11 cellular contexts compared by ENCODE assay signal in the genomic region with DNA sequence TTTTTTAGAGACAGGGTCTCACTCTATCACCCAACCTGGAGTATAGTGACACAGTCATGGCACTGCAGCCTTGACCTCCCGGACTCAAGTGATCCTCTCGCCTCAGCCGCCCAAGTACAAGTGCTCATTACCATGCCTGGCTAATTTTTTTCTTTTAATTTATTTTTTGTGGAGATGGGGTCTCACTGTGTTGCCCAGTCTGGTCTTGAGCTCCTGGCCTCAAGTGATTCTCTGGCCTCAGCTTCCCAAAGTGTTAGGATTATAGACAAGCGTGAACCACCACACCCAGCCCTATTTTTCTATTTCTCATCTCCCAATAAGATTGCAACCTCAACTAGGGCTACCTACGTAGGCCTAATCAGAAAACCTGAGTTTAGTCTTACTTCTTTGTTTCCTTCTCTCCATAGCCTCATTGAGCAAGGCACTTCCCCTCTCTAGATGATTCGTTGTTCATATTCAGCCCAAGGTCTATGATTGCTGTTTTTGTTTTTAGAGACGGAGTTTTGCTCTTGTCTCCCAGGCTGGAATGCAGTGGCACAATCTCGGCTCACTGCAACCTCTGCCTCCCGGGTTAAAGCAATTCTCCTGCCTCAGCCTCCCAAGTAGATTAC. TPM values are rescaled to one million over a fixed set of nuclear protein-coding genes. Genes with fewer than 3 reads are reported as not detected.
A peak's percentile ranks its signal among the peaks of the same experiment; 100 is the strongest.
DNase-seq lines count a peak whose midpoint lies in the region; ATAC-seq, FAIRE-seq and TF ChIP-seq lines count a peak whose summit lies in the region.
"Had no signal": no experiment of that assay in that cellular context is flagged by ENCODE, and none has a peak within 500 bp of the region (broad histone marks: within the 10 kb centered on the region; RNA-seq: fewer than 3 reads in every experiment).

No MANE protein-coding gene starts in this region.

- H3K9me3 ChIP-seq in OCI-LY1 (ENCODE audit: low read length), result no peaks in the 10 kb centered on the region
- H3K9me3 ChIP-seq: esophagus squamous epithelium had no signal

- ATAC-seq in stimulated activated effector memory CD8-positive, alpha-beta T cell treated with anti-CD3 and anti-CD28 coated beads, Interleukin-12 subunit alpha, Interleukin-12 subunit beta, amount 100 ng/mL, for 72 hours, result no peak

- H3F3A ChIP-seq in OCI-LY1 (ENCODE audit: insufficient read depth, low read length), result 0 out of 2 replicates have a peak, but pooled peaks cover 3% of the 10 kb centered on the region

- H3K27me3 ChIP-seq in OCI-LY1 (ENCODE audit: insufficient read depth, low read length) (no peaks in the 10 kb centered on the region), bronchial epithelial cell (ENCODE audit: control insufficient read depth, insufficient read depth, low read length) (no peaks in the 10 kb centered on the region)
- H3K27me3 ChIP-seq: esophagus squamous epithelium had no signal

- H3K36me3 ChIP-seq in OCI-LY1 (ENCODE audit: insufficient read depth, low read length), result peaks cover 11% of the 10 kb centered on the region; the same call in 1 of the 2 replicates
- H3K36me3 ChIP-seq in bronchial epithelial cell (ENCODE audit: control insufficient read depth, insufficient read depth, low read length), result peaks cover 3% of the 10 kb centered on the region

- H3K4me1 ChIP-seq in OCI-LY1 (ENCODE audit: insufficient read depth, low read length, severe bottlenecking), result peaks cover 35% of the 10 kb centered on the region

- FAIRE-seq in bronchial epithelial cell (lab: Jason Lieb, UNC), result no peak
- FAIRE-seq: keratinocyte had no signal

- H3K36me3 Mint-ChIP-seq in activated T-cell treated with anti-CD3 and anti-CD28 coated beads, Interleukin-2, amount 50 U/mL, for 24 hours (ENCODE audit: low read depth), result peaks cover 45% of the 10 kb centered on the region
- H3K36me3 Mint-ChIP-seq in stimulated activated effector memory CD8-positive, alpha-beta T cell treated with anti-CD3 and anti-CD28 coated beads, Interleukin-12 subunit alpha, Interleukin-12 subunit beta, amount 100 ng/mL, for 72 hours, result peaks cover 22% of the 10 kb centered on the region

- DNase-seq in activated T-cell treated with anti-CD3 and anti-CD28 coated beads, Interleukin-2, amount 50 U/mL, for 24 hours, result no peak
- no peak for DNase-seq in activated T-cell treated with anti-CD3 and anti-CD28 coated beads, Interleukin-2, amount 50 U/mL, for 48 hours
- DNase-seq in bronchial epithelial cell (ENCODE audit: low read depth), result peak; percentile 14
- DNase-seq in stimulated activated effector memory CD8-positive, alpha-beta T cell treated with anti-CD3 and anti-CD28 coated beads, Interleukin-12 subunit alpha, Interleukin-12 subunit beta, amount 100 ng/mL, for 72 hours (ENCODE audit: low spot score in 2 of 2), result no peak
- DNase-seq in islet precursor cell, result no peak
- DNase-seq in DMS53 (lab: John Stamatoyannopoulos, UW), result no peak
- no peak for DNase-seq in AG08396 (ENCODE audit: low spot score)
- DNase-seq: esophagus squamous epithelium, NCI-H226 had no signal

- peak overlapping the region; percentile 99 for H3K27ac Mint-ChIP-seq in activated T-cell treated with anti-CD3 and anti-CD28 coated beads, Interleukin-2, amount 50 U/mL, for 24 hours
- peak overlapping the region; percentile 97 for H3K27ac Mint-ChIP-seq in stimulated activated effector memory CD8-positive, alpha-beta T cell treated with anti-CD3 and anti-CD28 coated beads, Interleukin-12 subunit alpha, Interleukin-12 subunit beta, amount 100 ng/mL, for 72 hours

- no peaks in the 10 kb centered on the region for H3K9me3 Mint-ChIP-seq in activated T-cell treated with anti-CD3 and anti-CD28 coated beads, Interleukin-2, amount 50 U/mL, for 24 hours
- no peaks in the 10 kb centered on the region for H3K9me3 Mint-ChIP-seq in stimulated activated effector memory CD8-positive, alpha-beta T cell treated with anti-CD3 and anti-CD28 coated beads, Interleukin-12 subunit alpha, Interleukin-12 subunit beta, amount 100 ng/mL, for 72 hours

- H3K4me1 Mint-ChIP-seq in activated T-cell treated with anti-CD3 and anti-CD28 coated beads, Interleukin-2, amount 50 U/mL, for 24 hours (ENCODE audit: low read depth), result peaks cover 32% of the 10 kb centered on the region
- H3K4me1 Mint-ChIP-seq in stimulated activated effector memory CD8-positive, alpha-beta T cell treated with anti-CD3 and anti-CD28 coated beads, Interleukin-12 subunit alpha, Interleukin-12 subunit beta, amount 100 ng/mL, for 72 hours, result peaks cover 30% of the 10 kb centered on the region

- H3K4me2 ChIP-seq in OCI-LY1 (ENCODE audit: low read length), result peak overlapping the region; percentile 88; the same call in 1 of the 2 replicates

- H3K27me3 Mint-ChIP-seq in activated T-cell treated with anti-CD3 and anti-CD28 coated beads, Interleukin-2, amount 50 U/mL, for 24 hours, result no peaks in the 10 kb centered on the region

- TF ChIP-seq CTCF in OCI-LY1 (IDR thresholded peaks at IDR 0.05; ENCODE audit: low read length) (no peak), bronchial epithelial cell (IDR thresholded peaks at IDR 0.05; ENCODE audit: insufficient read depth, low read length, severe bottlenecking) (no peak)

- H3K27ac ChIP-seq in OCI-LY1 (ENCODE audit: low read depth, low read length, poor library complexity, severe bottlenecking), result no peak overlapping the region

- H3K4me3 ChIP-seq in OCI-LY1 (ENCODE audit: low read depth, low read length, poor library complexity, severe bottlenecking) (no peak overlapping the region), bronchial epithelial cell (ENCODE audit: low read depth, low read length) (no peak overlapping the region)

- H3K79me2 ChIP-seq in OCI-LY1 (ENCODE audit: insufficient read depth, low read length), result peaks cover 34% of the 10 kb centered on the region

- H4K20me1 ChIP-seq in OCI-LY1 (ENCODE audit: insufficient read depth, low read length), result no peaks in the 10 kb centered on the region

- no peak overlapping the region for H3K9ac ChIP-seq in OCI-LY1 (ENCODE audit: low read length)

- H2AFZ ChIP-seq in OCI-LY1 (ENCODE audit: low read length), result no peak overlapping the region

- H3K9me2 ChIP-seq in OCI-LY1 (ENCODE audit: low read depth, low read length), result no peaks in the 10 kb centered on the region

- H3K4me3 Mint-ChIP-seq in activated T-cell treated with anti-CD3 and anti-CD28 coated beads, Interleukin-2, amount 50 U/mL, for 24 hours, result peak overlapping the region; percentile 100
- peak overlapping the region; percentile 96 for H3K4me3 Mint-ChIP-seq in stimulated activated effector memory CD8-positive, alpha-beta T cell treated with anti-CD3 and anti-CD28 coated beads, Interleukin-12 subunit alpha, Interleukin-12 subunit beta, amount 100 ng/mL, for 72 hours

RNA-seq across cellular contexts. Expression of a gene that starts 1.1 kb away (rescaled TPM):
- 24.2 and 31.1 TPM in 2 replicates for total RNA-seq in bronchial epithelial cell

RNA-seq across cellular contexts. Expression of a gene that starts 34.0 kb away (rescaled TPM):
- 2.2 and 2.9 TPM in 2 replicates for total RNA-seq in bronchial epithelial cell
